In the genomic region with DNA sequence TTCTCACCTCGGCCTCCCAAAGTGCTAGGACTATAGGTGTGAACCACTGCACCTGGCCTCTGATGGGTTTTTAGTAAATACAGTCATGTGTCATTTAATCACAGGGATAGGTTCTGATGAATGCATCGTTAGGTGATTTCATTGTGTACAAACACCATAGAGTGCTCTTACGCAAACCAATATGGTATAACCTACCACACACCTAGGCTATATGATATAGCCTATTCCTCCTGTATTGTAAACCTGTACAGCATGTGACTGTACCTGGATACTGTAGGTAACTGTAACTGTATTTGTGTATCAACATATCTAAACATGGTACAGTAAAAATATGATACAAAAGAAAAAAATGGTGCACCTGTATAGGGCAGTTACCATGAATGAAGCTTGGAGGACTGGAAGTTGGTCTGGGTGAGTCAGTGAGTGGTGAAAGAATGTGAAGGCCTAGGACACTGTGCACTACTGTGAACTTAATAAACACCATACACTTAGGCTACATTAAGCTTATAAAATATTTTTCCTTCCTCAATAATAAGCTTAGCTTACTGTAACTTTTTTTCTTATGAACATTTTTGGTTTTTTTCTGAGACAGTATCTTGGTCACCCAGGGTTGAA, we compare ENCODE assay signal across 13 cellular contexts. TPM values are rescaled to one million over a fixed set of nuclear protein-coding genes. Genes with fewer than 3 reads are reported as not detected.
DNase-seq lines count a peak whose midpoint lies in the region; ATAC-seq, FAIRE-seq and TF ChIP-seq lines count a peak whose summit lies in the region.
"Had no signal": no experiment of that assay in that cellular context is flagged by ENCODE, and none has a peak within 500 bp of the region (broad histone marks: within the 10 kb centered on the region; RNA-seq: fewer than 3 reads in every experiment).

No MANE protein-coding gene starts in this region.

- H3K18ac ChIP-seq in mesenchymal stem cell (ENCODE audit: low read depth in 1 of 2, low read length in 2 of 2): no peak overlapping the region

- no peak overlapping the region for H2BK15ac ChIP-seq in mesenchymal stem cell (ENCODE audit: low read depth, poor library complexity, severe bottlenecking)

- peaks cover 42% of the 10 kb centered on the region for H3K4me1 ChIP-seq in CD8-positive, alpha-beta T cell (ENCODE audit: insufficient read depth, low read length)
- peaks cover 8 to 20% of the 10 kb centered on the region in 2 experiments for H3K4me1 ChIP-seq in K562 (replicated peaks in 1 of 2; ENCODE audit: control insufficient read depth in 2 of 2, insufficient read depth in 2 of 2, low read length in 2 of 2)
- peaks cover 3% of the 10 kb centered on the region for H3K4me1 ChIP-seq in mesenchymal stem cell (ENCODE audit: control insufficient read depth, insufficient read depth, low read depth, low read length)
- H3K4me1 ChIP-seq in aorta (ENCODE audit: control insufficient read depth in 1 of 2, insufficient read depth in 2 of 2, low read length in 2 of 2): peaks cover 4 to 7% of the 10 kb centered on the region in 2 donors

- H3K9me1 ChIP-seq in K562 (ENCODE audit: control insufficient read depth, insufficient read depth, low read length): peaks cover 4% of the 10 kb centered on the region

- ATAC-seq in CD8-positive, alpha-beta T cell: peak; percentile 15
- ATAC-seq in K562: peak; percentile 19; the same call in 2 of the 3 replicates
- no peak for ATAC-seq in aorta (ENCODE audit: low FRiP score)
- ATAC-seq in HG02642 (IDR thresholded peaks at IDR 0.05; ENCODE audit: poor library complexity, unreplicated experiment): no peak

- peaks cover 48% of the 10 kb centered on the region for H3K4me1 Mint-ChIP-seq in CD8-positive, alpha-beta T cell (ENCODE audit: low read depth)

- H4K91ac ChIP-seq in mesenchymal stem cell (ENCODE audit: low read length): no peak overlapping the region

- H3K36me3 Mint-ChIP-seq in CD8-positive, alpha-beta T cell: peaks cover 28% of the 10 kb centered on the region

- WGBS in K562 (ENCODE audit: insufficient coverage, low coverage, missing lambda C conversion rate): 86% methylated on average over 3 of the region's 3 CpGs
- 100% methylated on average over 1 of the region's 3 CpGs for WGBS in mesenchymal stem cell
- 88 to 89% methylated on average over 3 of the region's 3 CpGs for WGBS in aorta, 2 donors

- H3K9me3 Mint-ChIP-seq in CD8-positive, alpha-beta T cell: no peaks in the 10 kb centered on the region
- H3K9me3 Mint-ChIP-seq: T-helper 2 cell treated with Interferon-gamma antibody and Interleukin-4, amounts not matched to agents 5 μg/mL and 100 μg/mL, for 36 hours had no signal

- H3K79me2 ChIP-seq in K562 (ENCODE audit: control insufficient read depth, insufficient read depth, low read length): peaks cover 36% of the 10 kb centered on the region

- H3K14ac ChIP-seq in mesenchymal stem cell (ENCODE audit: low read length in 2 of 2): no peak overlapping the region

- peak overlapping the region; percentile 75 for H3K27ac Mint-ChIP-seq in CD8-positive, alpha-beta T cell
- H3K27ac Mint-ChIP-seq: T-helper 2 cell treated with Interferon-gamma antibody and Interleukin-4, amounts not matched to agents 5 μg/mL and 100 μg/mL, for 36 hours had no signal

- POLR2A ChIA-PET in CD8-positive, alpha-beta T cell (lab: Charles Lee): interaction anchor here (0.9 to 2.5 kb wide), 4 partner anchors 9 to 46 kb away, joined by 3 to 12 read pairs (median 9); a partner anchor contains a TSS
- POLR2A ChIA-PET in K562 (lab: Yijun Ruan, JAX): interaction anchor here (0.7 to 1.0 kb wide), 3 partner anchors 8 to 17 kb away, joined by 3 to 7 read pairs (median 3); no protein-coding TSS in a partner anchor

- TF ChIP-seq EP300 in K562 (IDR thresholded peaks at IDR 0.05; ENCODE audit: low read length): no peak

- no peak overlapping the region for H2BK12ac ChIP-seq in mesenchymal stem cell (ENCODE audit: low read length in 2 of 2)

- no peaks in the 10 kb centered on the region for H3K9me3 ChIP-seq in CD8-positive, alpha-beta T cell (ENCODE audit: low read length)
- H3K9me3 ChIP-seq in K562 (replicated peaks; ENCODE audit: control insufficient read depth, insufficient read depth, low read depth, low read length) (no peaks in the 10 kb centered on the region), mesenchymal stem cell (ENCODE audit: control insufficient read depth, low read length) (no peaks in the 10 kb centered on the region), aorta (ENCODE audit: control insufficient read depth, low read length) (no peaks in the 10 kb centered on the region)

- FAIRE-seq in K562 (lab: Jason Lieb, UNC): no peak
- FAIRE-seq: endothelial cell of umbilical vein had no signal

- H3K27ac ChIP-seq in CD8-positive, alpha-beta T cell (ENCODE audit: low read depth, low read length): no peak overlapping the region
- H3K27ac ChIP-seq in K562 (ENCODE audit: extremely low read depth, low read depth, low read length) (no peak overlapping the region), mesenchymal stem cell (ENCODE audit: low read length, poor library complexity, severe bottlenecking) (no peak overlapping the region), aorta (ENCODE audit: low read depth in 1 of 2, low read length in 2 of 2) (peak overlapping the region in 1 of 2 donors; percentile 50)

- peaks cover 10% of the 10 kb centered on the region; the same call in 1 of the 2 replicates for H4K20me1 ChIP-seq in K562 (replicated peaks; ENCODE audit: control insufficient read depth, insufficient read depth, low read length)

- H3K23ac ChIP-seq in mesenchymal stem cell (ENCODE audit: low read length in 2 of 2): no peak overlapping the region

- TF ChIP-seq POLR2A in K562 (conservative IDR thresholded peaks at IDR 0.05): no peak; the same call in 1 of the 2 replicates

- no peak overlapping the region for H4K8ac ChIP-seq in mesenchymal stem cell (ENCODE audit: low read length)

- in situ Hi-C loops in K562 (cut with MboI): no loop called here

- intact Hi-C loops in CD8-positive, alpha-beta T cell (cut with DNase I, micrococcal nuclease): loop anchor here in 1 of 2 experiments (2.0 kb wide), 1 partner anchor 27 kb away; no protein-coding TSS in a partner anchor
- intact Hi-C loops in K562 (cut with micrococcal nuclease) (no loop called here), aorta (cut with DNase I) (no loop called here)

- H3K36me3 ChIP-seq in CD8-positive, alpha-beta T cell (ENCODE audit: insufficient read depth, low read length): no peaks in the 10 kb centered on the region
- peaks cover 4% of the 10 kb centered on the region; the same call in 1 of the 3 replicates for H3K36me3 ChIP-seq in K562 (ENCODE audit: control insufficient read depth, insufficient read depth, low read length)
- H3K36me3 ChIP-seq in mesenchymal stem cell (ENCODE audit: control insufficient read depth in 1 of 2, insufficient read depth in 2 of 2, low read depth in 1 of 2, low read length in 2 of 2): peaks cover 4 to 6% of the 10 kb centered on the region in 2 experiments
- no peaks in the 10 kb centered on the region for H3K36me3 ChIP-seq in aorta (ENCODE audit: control insufficient read depth in 1 of 2, insufficient read depth in 2 of 2, low read length in 1 of 2)

- no peaks in the 10 kb centered on the region for H3K27me3 ChIP-seq in CD8-positive, alpha-beta T cell (ENCODE audit: insufficient read depth, low read length)
- no peaks in the 10 kb centered on the region for H3K27me3 ChIP-seq in K562 (ENCODE audit: control insufficient read depth in 2 of 2, insufficient read depth in 2 of 2, low read length in 2 of 2)
- no peaks in the 10 kb centered on the region for H3K27me3 ChIP-seq in mesenchymal stem cell (ENCODE audit: control insufficient read depth in 1 of 2, insufficient read depth in 1 of 2, low read length in 2 of 2)
- no peaks in the 10 kb centered on the region for H3K27me3 ChIP-seq in aorta (ENCODE audit: control insufficient read depth in 1 of 2, insufficient read depth in 2 of 2, low read length in 1 of 2)

- H3K4me3 ChIP-seq in CD8-positive, alpha-beta T cell (ENCODE audit: low read depth, low read length): no peak overlapping the region
- H3K4me3 ChIP-seq in K562 (no peak overlapping the region), mesenchymal stem cell (ENCODE audit: insufficient read depth in 1 of 2, low read depth in 1 of 2, low read length in 2 of 2) (no peak overlapping the region), aorta (ENCODE audit: low read length in 2 of 2) (no peak overlapping the region)

- no peaks in the 10 kb centered on the region for H3K27me3 Mint-ChIP-seq in CD8-positive, alpha-beta T cell (ENCODE audit: low read depth)

- H3K4me2 ChIP-seq in K562 (ENCODE audit: insufficient read depth, low read length) (no peak overlapping the region), mesenchymal stem cell (ENCODE audit: low read length, poor library complexity, severe bottlenecking) (no peak overlapping the region)

- no peak overlapping the region for H3K9ac ChIP-seq in K562 (ENCODE audit: insufficient read depth in 1 of 2, low read depth in 2 of 2, low read length in 2 of 2)
- H3K9ac ChIP-seq in mesenchymal stem cell (ENCODE audit: low read length): no peak overlapping the region

- CTCF ChIA-PET in CD8-positive, alpha-beta T cell (lab: Charles Lee): interaction anchor here (0.9 to 1.0 kb wide), 2 partner anchors 13 to 91 kb away, joined by 3 read pairs; no protein-coding TSS in a partner anchor
- CTCF ChIA-PET in K562 (lab: Yijun Ruan, JAX; ENCODE audit: low intra/inter-chr PET ratio): no interaction called here

- peak overlapping the region; percentile 19 for H2AK5ac ChIP-seq in mesenchymal stem cell (ENCODE audit: low read length, severe bottlenecking)

- H2AFZ ChIP-seq in K562 (ENCODE audit: low read depth, low read length): no peak overlapping the region
- no peak overlapping the region for H2AFZ ChIP-seq in mesenchymal stem cell (ENCODE audit: low read depth, low read length)

- TF ChIP-seq RAD21 in K562 (CRISPR knock-in tag; conservative IDR thresholded peaks at IDR 0.05 in 1 of 2, IDR thresholded peaks at IDR 0.05 in 1 of 2): no peak

- no TSS peak for BruUV-seq in K562 (replicated peaks; lab: Mats Ljungman, UMichigan)

- H2BK5ac ChIP-seq in mesenchymal stem cell (ENCODE audit: low read depth, low read length, poor library complexity, severe bottlenecking): no peak overlapping the region

- no peak for DNase-seq in CD8-positive, alpha-beta T cell
- DNase-seq in M059J (ENCODE audit: low read depth) (peak; percentile 53), K562 (ENCODE audit: extremely low read depth in 1 of 4, low spot score in 3 of 4) (no peak), mesenchymal stem cell (no peak), aorta (no peak), GM20000 (ENCODE audit: low spot score) (no peak), DMS79 treated with DMSO at 0.1 percent for 48 hours (lab: John Stamatoyannopoulos, UW) (no peak)
- DNase-seq: activated CD8-positive, alpha-beta memory T cell treated with anti-CD3 and anti-CD28 coated beads, Interleukin-2, amount 50 U/mL, for 48 hours; anterior cingulate cortex; KG1 had no signal

- no peak overlapping the region for H3K4me3 Mint-ChIP-seq in CD8-positive, alpha-beta T cell
- H3K4me3 Mint-ChIP-seq: T-helper 2 cell treated with Interferon-gamma antibody and Interleukin-4, amounts not matched to agents 5 μg/mL and 100 μg/mL, for 36 hours had no signal

- no peak for TF ChIP-seq CTCF in CD8-positive, alpha-beta T cell (IDR thresholded peaks at IDR 0.05)
- TF ChIP-seq CTCF in K562 (IDR thresholded peaks at IDR 0.05 in 2 of 3, conservative IDR thresholded peaks at IDR 0.05 in 1 of 3; ENCODE audit: insufficient read depth in 2 of 3, low read depth in 1 of 3, low read length in 3 of 3) (no peak), GM20000 (IDR thresholded peaks at IDR 0.05; ENCODE audit: extremely low read depth, missing control alignments) (no peak)

- H2BK120ac ChIP-seq in mesenchymal stem cell (ENCODE audit: low read depth, low read length): no peak overlapping the region

- peaks cover 20% of the 10 kb centered on the region for H3K79me1 ChIP-seq in mesenchymal stem cell (replicated peaks; ENCODE audit: low read length, poor library complexity, severe bottlenecking)

- H3K4ac ChIP-seq in mesenchymal stem cell (ENCODE audit: low read depth in 1 of 2, low read length in 2 of 2): no peak overlapping the region

RNA-seq across cellular contexts. Expression of a gene that starts 10.0 kb away (rescaled TPM):
- total RNA-seq in CD8-positive, alpha-beta T cell: 10 to 100 TPM; 14.4 to 14.8 TPM
- total RNA-seq in M059J (2014; rRNA removed; shearing (Covaris generic)): 5.4 and 7.5 TPM in 2 replicates
- 17.0 and 22.8 TPM in 2 replicates for total RNA-seq in K562 (2011; cell fraction: chromatin; rRNA removed; ENCODE audit: low replicate concordance)
- 9.5 TPM in 2 replicates for total RNA-seq in K562 (2011; cell fraction: nucleolus; rRNA removed)
- total RNA-seq in K562 (2011; cell fraction: nucleoplasm; rRNA removed): 13.6 and 16.9 TPM in 2 replicates
- 3.7 and 4.4 TPM in 2 replicates for total RNA-seq in K562 (2014; rRNA removed)
- total RNA-seq in K562 (2014; rRNA removed; fragmentation: Illumina TruSeq; extraction: Trizol): 5.6 and 6.6 TPM in 2 replicates
- total RNA-seq in K562 (2015; rRNA removed; fragmentation: Illumina TruSeq; extraction: Trizol): 5.2 and 5.7 TPM in 2 replicates
- 9.2 and 10.2 TPM in 2 replicates for total RNA-seq in K562 (2021)
- polyA plus RNA-seq in K562 (2011; rRNA removed): 10.1 and 11.9 TPM in 2 replicates
- polyA plus RNA-seq in K562 (2011; cell fraction: cytosol; rRNA removed): 9.1 and 13.7 TPM in 2 replicates
- polyA plus RNA-seq in K562 (2011; cell fraction: nucleus; rRNA removed): 7.7 and 9.2 TPM in 2 replicates
- polyA plus RNA-seq in K562 (2012): 5.7 and 7.4 TPM in 2 replicates
- polyA plus RNA-seq in K562 (2014; fragmentation: Illumina TruSeq; extraction: Trizol): 9.7 and 10.4 TPM in 2 replicates
- polyA plus RNA-seq in K562 (2014; fragmentation: Nextera tagmentation; extraction: Ambion mirVana): 1 to 10 TPM; 1.2 to 1.4 TPM
- 5.3 and 6.2 TPM in 2 replicates for polyA plus RNA-seq in K562 (2014; rRNA removed)
- 23.8 and 24.3 TPM in 2 replicates for polyA minus RNA-seq in K562 (2011; rRNA and poly(A)+ RNA removed)
- 10.1 and 10.7 TPM in 2 replicates for polyA minus RNA-seq in K562 (2011; cell fraction: cytosol; rRNA and poly(A)+ RNA removed)
- 4.3 and 9.6 TPM in 2 replicates for polyA minus RNA-seq in K562 (2011; cell fraction: nucleus; rRNA and poly(A)+ RNA removed)
- polyA plus RNA-seq in mesenchymal stem cell (2013, experiment 1 of 2): 3.9 TPM
- 3.5 TPM for polyA plus RNA-seq in mesenchymal stem cell (2013, experiment 2 of 2)
- 10 to 100 TPM; 17.2 to 21.1 TPM for total RNA-seq in aorta
- 1 to 10 TPM; 4.8 to 5.8 TPM for polyA plus RNA-seq in aorta

RNA-seq across cellular contexts. Expression of a gene that starts 45.9 kb away (rescaled TPM):
- total RNA-seq in CD8-positive, alpha-beta T cell: 10 to 100 TPM; 70.5 to 74.1 TPM
- total RNA-seq in M059J (2014; rRNA removed; shearing (Covaris generic)): 46.2 and 62.8 TPM in 2 replicates
- total RNA-seq in K562 (2011; cell fraction: chromatin; rRNA removed; ENCODE audit: low replicate concordance): 19.4 and 28.3 TPM in 2 replicates
- total RNA-seq in K562 (2011; cell fraction: nucleolus; rRNA removed): 29.3 and 40.5 TPM in 2 replicates
- total RNA-seq in K562 (2011; cell fraction: nucleoplasm; rRNA removed): 32.5 and 32.9 TPM in 2 replicates
- 34.1 and 55.1 TPM in 2 replicates for total RNA-seq in K562 (2014; rRNA removed)
- 16.1 and 20.9 TPM in 2 replicates for total RNA-seq in K562 (2014; rRNA removed; fragmentation: Illumina TruSeq; extraction: Trizol)
- total RNA-seq in K562 (2015; rRNA removed; fragmentation: Illumina TruSeq; extraction: Trizol): 31.3 and 31.9 TPM in 2 replicates
- total RNA-seq in K562 (2021): 27.8 and 28.7 TPM in 2 replicates
- polyA plus RNA-seq in K562 (2011; rRNA removed): 16.5 and 19.5 TPM in 2 replicates
- polyA plus RNA-seq in K562 (2011; cell fraction: cytosol; rRNA removed): 20.2 and 26.4 TPM in 2 replicates
- polyA plus RNA-seq in K562 (2011; cell fraction: nucleus; rRNA removed): 28.2 and 28.3 TPM in 2 replicates
- polyA plus RNA-seq in K562 (2012): 24.3 and 30.8 TPM in 2 replicates
- 23.3 and 24.8 TPM in 2 replicates for polyA plus RNA-seq in K562 (2014; fragmentation: Illumina TruSeq; extraction: Trizol)
- 1 to 10 TPM; 2.8 to 5.0 TPM for polyA plus RNA-seq in K562 (2014; fragmentation: Nextera tagmentation; extraction: Ambion mirVana)
- 28.9 and 29.5 TPM in 2 replicates for polyA plus RNA-seq in K562 (2014; rRNA removed)
- polyA minus RNA-seq in K562 (2011; rRNA and poly(A)+ RNA removed): 5.2 and 6.0 TPM in 2 replicates
- polyA minus RNA-seq in K562 (2011; cell fraction: cytosol; rRNA and poly(A)+ RNA removed): 8.4 and 9.8 TPM in 2 replicates
- 8.9 and 15.4 TPM in 2 replicates for polyA minus RNA-seq in K562 (2011; cell fraction: nucleus; rRNA and poly(A)+ RNA removed)
- 20.5 TPM for polyA plus RNA-seq in mesenchymal stem cell (2013, experiment 1 of 2)
- polyA plus RNA-seq in mesenchymal stem cell (2013, experiment 2 of 2): 22.6 TPM
- total RNA-seq in aorta: 10 to 100 TPM; 16.1 to 16.8 TPM
- 10 to 100 TPM; 14.4 to 33.1 TPM for polyA plus RNA-seq in aorta

Comparison
In these comparisons a context has a peak if more than half of its experiments do, and no peak if none do; other contexts are left out.
1. ATAC-seq: peak in CD8-positive, alpha-beta T cell (single experiment) and K562 (single experiment); none in aorta (single experiment) and HG02642 (single experiment).